ENCODE assay signal across 1 cellular context in the genomic region with DNA sequence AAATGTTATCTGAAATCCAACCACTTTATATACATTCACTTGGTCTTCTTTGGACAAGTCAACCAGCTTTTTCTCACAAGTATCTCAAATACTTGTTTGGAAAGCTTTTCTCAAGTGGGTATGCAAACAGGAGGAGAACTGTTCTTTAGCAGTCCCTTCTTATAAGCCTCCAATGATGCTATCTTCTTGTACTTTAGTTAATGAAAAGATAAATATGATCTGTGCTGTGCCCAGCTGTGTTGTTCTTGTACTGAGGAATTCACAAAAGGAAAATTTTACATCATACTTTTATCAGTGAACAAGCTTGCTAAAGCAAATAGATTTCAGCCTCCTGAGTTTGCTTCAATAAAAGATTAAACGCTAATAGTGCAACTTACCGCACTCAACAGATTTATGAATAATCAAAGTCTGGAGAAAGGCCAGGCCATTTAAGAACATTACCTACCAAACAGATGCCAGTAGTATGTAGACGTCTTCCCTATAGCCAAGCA.
TF ChIP-seq lines count a peak whose summit lies in the region.

No MANE protein-coding gene starts in this region.

TF ChIP-seq in HEK293, 187 proteins besides CTCF, POLR2A, EP300 and RAD21 (continued from another document and continues in another):
- no peak for TF ChIP-seq ZNF488 (tag by site-specific recombination; IDR thresholded peaks at IDR 0.05)
- TF ChIP-seq ZNF548 (tag by site-specific recombination; IDR thresholded peaks at IDR 0.05) = no peak
- TF ChIP-seq ZNF311 (tag by site-specific recombination; IDR thresholded peaks at IDR 0.05; ENCODE audit: borderline replicate concordance) = no peak
- TF ChIP-seq GFI1B (tag by site-specific recombination; IDR thresholded peaks at IDR 0.05) = peak; percentile 40; the same call in 1 of the 2 replicates
- TF ChIP-seq ZNF23 (tag by site-specific recombination; IDR thresholded peaks at IDR 0.05; ENCODE audit: borderline replicate concordance) = no peak
- TF ChIP-seq ZNF274 (IDR thresholded peaks at IDR 0.05; ENCODE audit: low read length) = no peak
- TF ChIP-seq ZNF274 (tag by site-specific recombination; IDR thresholded peaks at IDR 0.05; ENCODE audit: borderline replicate concordance) = no peak
- no peak for TF ChIP-seq ZNF211 (tag by site-specific recombination; IDR thresholded peaks at IDR 0.05; ENCODE audit: low read depth)
- TF ChIP-seq ZNF404 (tag by site-specific recombination; IDR thresholded peaks at IDR 0.05) = no peak
- no peak for TF ChIP-seq ZNF707 (tag by site-specific recombination; IDR thresholded peaks at IDR 0.05)
- TF ChIP-seq ZNF660 (tag by site-specific recombination; IDR thresholded peaks at IDR 0.05) = no peak
- TF ChIP-seq ZNF335 (tag by site-specific recombination; conservative IDR thresholded peaks at IDR 0.05) = no peak
- no peak for TF ChIP-seq PATZ1 (tag by site-specific recombination; IDR thresholded peaks at IDR 0.05)
- TF ChIP-seq ZBTB8A (tag by site-specific recombination; IDR thresholded peaks at IDR 0.05) = 0 out of 2 replicates have a peak, but pooled peaks have one; percentile 13
- no peak for TF ChIP-seq ZNF324 (tag by site-specific recombination; IDR thresholded peaks at IDR 0.05)
- TF ChIP-seq ZFP3 (tag by site-specific recombination; IDR thresholded peaks at IDR 0.05; ENCODE audit: low read depth) = no peak
- TF ChIP-seq ZNF629 (tag by site-specific recombination; IDR thresholded peaks at IDR 0.05) = peak; percentile 49; the same call in 1 of the 2 replicates
- TF ChIP-seq ZNF423 (tag by site-specific recombination; IDR thresholded peaks at IDR 0.05) = no peak
- no peak for TF ChIP-seq ZNF560 (tag by site-specific recombination; IDR thresholded peaks at IDR 0.05; ENCODE audit: borderline replicate concordance)
- no peak for TF ChIP-seq KLF16 (tag by site-specific recombination; IDR thresholded peaks at IDR 0.05)
- TF ChIP-seq ZNF549 (tag by site-specific recombination; IDR thresholded peaks at IDR 0.05) = no peak
- no peak for TF ChIP-seq ZFHX2 (tag by site-specific recombination; conservative IDR thresholded peaks at IDR 0.05)
- peak; percentile 68 for TF ChIP-seq IKZF3 (tag by site-specific recombination; IDR thresholded peaks at IDR 0.05)
- TF ChIP-seq, protein P1, sequence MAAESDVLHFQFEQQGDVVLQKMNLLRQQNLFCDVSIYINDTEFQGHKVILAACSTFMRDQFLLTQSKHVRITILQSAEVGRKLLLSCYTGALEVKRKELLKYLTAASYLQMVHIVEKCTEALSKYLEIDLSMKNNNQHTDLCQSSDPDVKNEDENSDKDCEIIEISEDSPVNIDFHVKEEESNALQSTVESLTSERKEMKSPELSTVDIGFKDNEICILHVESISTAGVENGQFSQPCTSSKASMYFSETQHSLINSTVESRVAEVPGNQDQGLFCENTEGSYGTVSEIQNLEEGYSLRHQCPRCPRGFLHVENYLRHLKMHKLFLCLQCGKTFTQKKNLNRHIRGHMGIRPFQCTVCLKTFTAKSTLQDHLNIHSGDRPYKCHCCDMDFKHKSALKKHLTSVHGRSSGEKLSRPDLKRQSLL (tag by site-specific recombination; IDR thresholded peaks at IDR 0.05) = no peak
- no peak for TF ChIP-seq BCL11A (tag by site-specific recombination; IDR thresholded peaks at IDR 0.05; ENCODE audit: low read depth)
- TF ChIP-seq ZNF501 (tag by site-specific recombination; IDR thresholded peaks at IDR 0.05) = no peak
- TF ChIP-seq ZXDB (tag by site-specific recombination; IDR thresholded peaks at IDR 0.05) = peak; percentile 92
- no peak for TF ChIP-seq ZNF530 (tag by site-specific recombination; IDR thresholded peaks at IDR 0.05; ENCODE audit: low read depth)
- TF ChIP-seq PRDM1 (tag by site-specific recombination; IDR thresholded peaks at IDR 0.05) = no peak
- TF ChIP-seq ZSCAN30 (tag by site-specific recombination; IDR thresholded peaks at IDR 0.05) = peak; percentile 61; the same call in 1 of the 2 replicates
- no peak for TF ChIP-seq ZNF223 (tag by site-specific recombination; IDR thresholded peaks at IDR 0.05)
- no peak for TF ChIP-seq ZNF513 (tag by site-specific recombination; IDR thresholded peaks at IDR 0.05)
- TF ChIP-seq KLF7 (tag by site-specific recombination; IDR thresholded peaks at IDR 0.05; ENCODE audit: borderline replicate concordance) = no peak
- no peak for TF ChIP-seq ZFP37 (tag by site-specific recombination; IDR thresholded peaks at IDR 0.05)
- TF ChIP-seq ZNF518A (tag by site-specific recombination; conservative IDR thresholded peaks at IDR 0.05; ENCODE audit: low read depth) = no peak
- no peak for TF ChIP-seq ZNF558 (tag by site-specific recombination; IDR thresholded peaks at IDR 0.05)
- peak; percentile 34; the same call in 1 of the 2 replicates for TF ChIP-seq ZNF18 (tag by site-specific recombination; IDR thresholded peaks at IDR 0.05)
- TF ChIP-seq, protein P2, sequence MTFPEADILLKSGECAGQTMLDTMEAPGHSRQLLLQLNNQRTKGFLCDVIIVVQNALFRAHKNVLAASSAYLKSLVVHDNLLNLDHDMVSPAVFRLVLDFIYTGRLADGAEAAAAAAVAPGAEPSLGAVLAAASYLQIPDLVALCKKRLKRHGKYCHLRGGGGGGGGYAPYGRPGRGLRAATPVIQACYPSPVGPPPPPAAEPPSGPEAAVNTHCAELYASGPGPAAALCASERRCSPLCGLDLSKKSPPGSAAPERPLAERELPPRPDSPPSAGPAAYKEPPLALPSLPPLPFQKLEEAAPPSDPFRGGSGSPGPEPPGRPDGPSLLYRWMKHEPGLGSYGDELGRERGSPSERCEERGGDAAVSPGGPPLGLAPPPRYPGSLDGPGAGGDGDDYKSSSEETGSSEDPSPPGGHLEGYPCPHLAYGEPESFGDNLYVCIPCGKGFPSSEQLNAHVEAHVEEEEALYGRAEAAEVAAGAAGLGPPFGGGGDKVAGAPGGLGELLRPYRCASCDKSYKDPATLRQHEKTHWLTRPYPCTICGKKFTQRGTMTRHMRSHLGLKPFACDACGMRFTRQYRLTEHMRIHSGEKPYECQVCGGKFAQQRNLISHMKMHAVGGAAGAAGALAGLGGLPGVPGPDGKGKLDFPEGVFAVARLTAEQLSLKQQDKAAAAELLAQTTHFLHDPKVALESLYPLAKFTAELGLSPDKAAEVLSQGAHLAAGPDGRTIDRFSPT (tag by site-specific recombination; IDR thresholded peaks at IDR 0.05) = no peak
- peak; percentile 81 for TF ChIP-seq ZNF843 (tag by site-specific recombination; IDR thresholded peaks at IDR 0.05)
- TF ChIP-seq, protein P3, sequence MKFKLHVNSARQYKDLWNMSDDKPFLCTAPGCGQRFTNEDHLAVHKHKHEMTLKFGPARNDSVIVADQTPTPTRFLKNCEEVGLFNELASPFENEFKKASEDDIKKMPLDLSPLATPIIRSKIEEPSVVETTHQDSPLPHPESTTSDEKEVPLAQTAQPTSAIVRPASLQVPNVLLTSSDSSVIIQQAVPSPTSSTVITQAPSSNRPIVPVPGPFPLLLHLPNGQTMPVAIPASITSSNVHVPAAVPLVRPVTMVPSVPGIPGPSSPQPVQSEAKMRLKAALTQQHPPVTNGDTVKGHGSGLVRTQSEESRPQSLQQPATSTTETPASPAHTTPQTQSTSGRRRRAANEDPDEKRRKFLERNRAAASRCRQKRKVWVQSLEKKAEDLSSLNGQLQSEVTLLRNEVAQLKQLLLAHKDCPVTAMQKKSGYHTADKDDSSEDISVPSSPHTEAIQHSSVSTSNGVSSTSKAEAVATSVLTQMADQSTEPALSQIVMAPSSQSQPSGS (tag by site-specific recombination; IDR thresholded peaks at IDR 0.05; ENCODE audit: low read depth) = no peak
- TF ChIP-seq, protein P4, sequence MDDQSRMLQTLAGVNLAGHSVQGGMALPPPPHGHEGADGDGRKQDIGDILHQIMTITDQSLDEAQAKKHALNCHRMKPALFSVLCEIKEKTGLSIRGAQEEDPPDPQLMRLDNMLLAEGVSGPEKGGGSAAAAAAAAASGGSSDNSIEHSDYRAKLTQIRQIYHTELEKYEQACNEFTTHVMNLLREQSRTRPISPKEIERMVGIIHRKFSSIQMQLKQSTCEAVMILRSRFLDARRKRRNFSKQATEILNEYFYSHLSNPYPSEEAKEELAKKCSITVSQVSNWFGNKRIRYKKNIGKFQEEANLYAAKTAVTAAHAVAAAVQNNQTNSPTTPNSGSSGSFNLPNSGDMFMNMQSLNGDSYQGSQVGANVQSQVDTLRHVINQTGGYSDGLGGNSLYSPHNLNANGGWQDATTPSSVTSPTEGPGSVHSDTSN (CRISPR knock-in tag; IDR thresholded peaks at IDR 0.05) = no peak
- no peak for TF ChIP-seq ZNF677 (tag by site-specific recombination; IDR thresholded peaks at IDR 0.05)
- no peak for TF ChIP-seq ZNF747 (tag by site-specific recombination; IDR thresholded peaks at IDR 0.05)
- TF ChIP-seq ZEB2 (tag by site-specific recombination; IDR thresholded peaks at IDR 0.05) = 0 out of 2 replicates have a peak, but pooled peaks have one; percentile 30
- peak; percentile 81; the same call in 1 of the 2 replicates for TF ChIP-seq OSR2 (tag by site-specific recombination; IDR thresholded peaks at IDR 0.05)
- TF ChIP-seq ZNF670 (tag by site-specific recombination; IDR thresholded peaks at IDR 0.05; ENCODE audit: low read depth) = no peak
- no peak for TF ChIP-seq RBAK (tag by site-specific recombination; IDR thresholded peaks at IDR 0.05)
- TF ChIP-seq GLI2 (tag by site-specific recombination; IDR thresholded peaks at IDR 0.05; ENCODE audit: borderline replicate concordance, low read depth) = peak; percentile 35; the same call in 1 of the 2 replicates
